In genomic region chr2:226902041-226902972, GRCh38 we compare ENCODE assay signal across 21 cellular contexts.
A peak's percentile ranks its signal among the peaks of the same experiment; 100 is the strongest.
DNase-seq lines count a peak whose midpoint lies in the region; ATAC-seq and TF ChIP-seq lines count a peak whose summit lies in the region.
"Had no signal": no experiment of that assay in that cellular context is flagged by ENCODE, and none has a peak within 500 bp of the region (broad histone marks: within the 10 kb centered on the region; RNA-seq: fewer than 3 reads in every experiment).

No MANE protein-coding gene starts in this region.

- no peaks in the 10 kb centered on the region for H3K4me1 ChIP-seq in CD8-positive, alpha-beta memory T cell (ENCODE audit: insufficient read depth, low read length)
- H3K4me1 ChIP-seq: vagina had no signal

- no peaks in the 10 kb centered on the region for H3K27me3 ChIP-seq in CD8-positive, alpha-beta memory T cell (ENCODE audit: insufficient read depth, low read length, poor library complexity, severe bottlenecking)
- H3K27me3 ChIP-seq: vagina had no signal

- H3K27ac Mint-ChIP-seq in activated naive CD8-positive, alpha-beta T cell, result peak overlapping the region; percentile 5
- no peak overlapping the region for H3K27ac Mint-ChIP-seq in activated naive CD8-positive, alpha-beta T cell treated with anti-CD3 and anti-CD28 coated beads for 36 hours
- H3K27ac Mint-ChIP-seq in stimulated activated memory B cell treated with anti-CD40 and anti-IgM and Interleukin-4, amounts not matched to agents 10 μg/mL and 1 μg/mL and 100 μg/mL, for 72 hours, result peak overlapping the region; percentile 21
- H3K27ac Mint-ChIP-seq in CD8-positive, alpha-beta memory T cell, result no peak overlapping the region
- no peak overlapping the region for H3K27ac Mint-ChIP-seq in endothelial cell (ENCODE audit: unreplicated experiment)
- H3K27ac Mint-ChIP-seq: CD8-positive, alpha-beta T cell; WTC11 had no signal

- H3K9me3 ChIP-seq in CD8-positive, alpha-beta memory T cell (ENCODE audit: low read length), result no peaks in the 10 kb centered on the region
- H3K9me3 ChIP-seq: vagina had no signal

- no peaks in the 10 kb centered on the region for H3K27me3 Mint-ChIP-seq in activated naive CD8-positive, alpha-beta T cell
- no peaks in the 10 kb centered on the region for H3K27me3 Mint-ChIP-seq in activated naive CD8-positive, alpha-beta T cell treated with anti-CD3 and anti-CD28 coated beads for 36 hours
- no peaks in the 10 kb centered on the region for H3K27me3 Mint-ChIP-seq in stimulated activated memory B cell treated with anti-CD40 and anti-IgM and Interleukin-4, amounts not matched to agents 10 μg/mL and 1 μg/mL and 100 μg/mL, for 72 hours
- peaks cover 0 to 1% of the 10 kb centered on the region in 2 donors for H3K27me3 Mint-ChIP-seq in CD8-positive, alpha-beta memory T cell
- H3K27me3 Mint-ChIP-seq in endothelial cell (ENCODE audit: unreplicated experiment), result peaks cover 2% of the 10 kb centered on the region

- H3K36me3 ChIP-seq in CD8-positive, alpha-beta memory T cell (ENCODE audit: insufficient read depth, low read length), result no peaks in the 10 kb centered on the region
- H3K36me3 ChIP-seq: vagina had no signal

- H3K9me3 Mint-ChIP-seq in activated naive CD8-positive, alpha-beta T cell (ENCODE audit: low read depth), result no peaks in the 10 kb centered on the region
- H3K9me3 Mint-ChIP-seq in activated naive CD8-positive, alpha-beta T cell treated with anti-CD3 and anti-CD28 coated beads for 36 hours, result no peaks in the 10 kb centered on the region
- H3K9me3 Mint-ChIP-seq in stimulated activated memory B cell treated with anti-CD40 and anti-IgM and Interleukin-4, amounts not matched to agents 10 μg/mL and 1 μg/mL and 100 μg/mL, for 72 hours, result peaks cover 1% of the 10 kb centered on the region
- no peaks in the 10 kb centered on the region for H3K9me3 Mint-ChIP-seq in CD8-positive, alpha-beta memory T cell
- H3K9me3 Mint-ChIP-seq in endothelial cell (ENCODE audit: unreplicated experiment), result no peaks in the 10 kb centered on the region
- H3K9me3 Mint-ChIP-seq: CD8-positive, alpha-beta T cell; WTC11 had no signal

- H3K4me1 Mint-ChIP-seq in activated naive CD8-positive, alpha-beta T cell (ENCODE audit: low read depth), result peaks cover 47% of the 10 kb centered on the region
- H3K4me1 Mint-ChIP-seq in activated naive CD8-positive, alpha-beta T cell treated with anti-CD3 and anti-CD28 coated beads for 36 hours, result peaks cover 46% of the 10 kb centered on the region
- H3K4me1 Mint-ChIP-seq in stimulated activated memory B cell treated with anti-CD40 and anti-IgM and Interleukin-4, amounts not matched to agents 10 μg/mL and 1 μg/mL and 100 μg/mL, for 72 hours, result peaks cover 57% of the 10 kb centered on the region
- peaks cover 18 to 39% (median 35%) of the 10 kb centered on the region in 3 donors for H3K4me1 Mint-ChIP-seq in CD8-positive, alpha-beta memory T cell
- no peaks in the 10 kb centered on the region for H3K4me1 Mint-ChIP-seq in endothelial cell (ENCODE audit: unreplicated experiment)

- DNase-seq in activated naive CD8-positive, alpha-beta T cell treated with anti-CD3 and anti-CD28 coated beads for 36 hours, result no peak
- DNase-seq in activated T-cell treated with anti-CD3 and anti-CD28 coated beads, Interleukin-2, amount 50 U/mL, for 48 hours, result peak; percentile 44 to 56
- DNase-seq in fibroblast of the aortic adventitia (ENCODE audit: low read depth) (peak; percentile 32), endothelial cell (ENCODE audit: low spot score) (no peak)
- DNase-seq in CD8-positive, alpha-beta memory T cell, result no peak
- no peak for DNase-seq in activated CD4-positive, alpha-beta T cell treated with anti-CD3 and anti-CD28 coated beads, Interleukin-2, amount 50 U/mL, for 4 hours
- DNase-seq: activated CD8-positive, alpha-beta memory T cell treated with anti-CD3 and anti-CD28 coated beads, Interleukin-2, amount 50 U/mL, for 48 hours; CD8-positive, alpha-beta T cell; KBM-7; mesendoderm; NCI-H1105 treated with DMSO at 0.1 percent for 48 hours; NCI-H2171; nucleus accumbens; RPMI8226; stimulated activated naive CD4-positive, alpha-beta T cell had no signal

- no peak overlapping the region for H3K4me3 Mint-ChIP-seq in activated naive CD8-positive, alpha-beta T cell
- no peak overlapping the region for H3K4me3 Mint-ChIP-seq in activated naive CD8-positive, alpha-beta T cell treated with anti-CD3 and anti-CD28 coated beads for 36 hours
- H3K4me3 Mint-ChIP-seq in stimulated activated memory B cell treated with anti-CD40 and anti-IgM and Interleukin-4, amounts not matched to agents 10 μg/mL and 1 μg/mL and 100 μg/mL, for 72 hours, result no peak overlapping the region
- H3K4me3 Mint-ChIP-seq in CD8-positive, alpha-beta memory T cell, result no peak overlapping the region
- no peak overlapping the region for H3K4me3 Mint-ChIP-seq in endothelial cell (ENCODE audit: unreplicated experiment)
- H3K4me3 Mint-ChIP-seq: CD8-positive, alpha-beta T cell; WTC11 had no signal

- no peak overlapping the region for H3K4me3 ChIP-seq in fibroblast of the aortic adventitia (ENCODE audit: low read depth, low read length)
- H3K4me3 ChIP-seq in CD8-positive, alpha-beta memory T cell (ENCODE audit: low read length), result no peak overlapping the region
- H3K4me3 ChIP-seq: skin epidermis, vagina had no signal

- no peak for ATAC-seq in stimulated activated memory B cell treated with anti-CD40 and anti-IgM and Interleukin-4, amounts not matched to agents 10 μg/mL and 1 μg/mL and 100 μg/mL, for 72 hours
- ATAC-seq: CD8-positive, alpha-beta T cell; WTC11 had no signal

- peaks cover 22% of the 10 kb centered on the region for H3K36me3 Mint-ChIP-seq in activated naive CD8-positive, alpha-beta T cell
- peaks cover 33% of the 10 kb centered on the region for H3K36me3 Mint-ChIP-seq in activated naive CD8-positive, alpha-beta T cell treated with anti-CD3 and anti-CD28 coated beads for 36 hours
- H3K36me3 Mint-ChIP-seq in stimulated activated memory B cell treated with anti-CD40 and anti-IgM and Interleukin-4, amounts not matched to agents 10 μg/mL and 1 μg/mL and 100 μg/mL, for 72 hours, result peaks cover 23% of the 10 kb centered on the region
- H3K36me3 Mint-ChIP-seq in CD8-positive, alpha-beta memory T cell, result peaks cover 2 to 27% (median 11%) of the 10 kb centered on the region in 3 donors
- H3K36me3 Mint-ChIP-seq in endothelial cell (ENCODE audit: low read depth, unreplicated experiment), result no peaks in the 10 kb centered on the region

- H3K27ac ChIP-seq in CD8-positive, alpha-beta memory T cell (ENCODE audit: low read depth, low read length), result no peak overlapping the region
- H3K27ac ChIP-seq: HL-60, vagina had no signal

- POLR2A ChIA-PET in CD8-positive, alpha-beta memory T cell (lab: Charles Lee), result no interaction called here

- TF ChIP-seq CTCF in fibroblast of the aortic adventitia (IDR thresholded peaks at IDR 0.05; ENCODE audit: insufficient read depth, low read length) (no peak), endothelial cell (IDR thresholded peaks at IDR 0.05; ENCODE audit: unreplicated experiment) (no peak)

- CTCF ChIA-PET in CD8-positive, alpha-beta memory T cell (lab: Charles Lee), result no interaction called here

Comparison
In these comparisons a context has a peak if more than half of its experiments do, and no peak if none do; other contexts are left out.
1. H3K27ac Mint-ChIP-seq: peak in activated naive CD8-positive, alpha-beta T cell (single experiment) and stimulated activated memory B cell treated with anti-CD40 and anti-IgM and Interleukin-4, amounts not matched to agents 10 μg/mL and 1 μg/mL and 100 μg/mL, for 72 hours (single experiment); none in activated naive CD8-positive, alpha-beta T cell treated with anti-CD3 and anti-CD28 coated beads for 36 hours (single experiment), CD8-positive, alpha-beta memory T cell (0 of 8) and endothelial cell (single experiment).
2. DNase-seq: peak in activated T-cell treated with anti-CD3 and anti-CD28 coated beads, Interleukin-2, amount 50 U/mL, for 48 hours (2 of 2) and fibroblast of the aortic adventitia (single experiment); none in activated naive CD8-positive, alpha-beta T cell treated with anti-CD3 and anti-CD28 coated beads for 36 hours (single experiment), CD8-positive, alpha-beta memory T cell (0 of 5), endothelial cell (single experiment) and activated CD4-positive, alpha-beta T cell treated with anti-CD3 and anti-CD28 coated beads, Interleukin-2, amount 50 U/mL, for 4 hours (0 of 2).